24 cellular contexts compared by ENCODE assay signal in genomic region chr13:106261450-106261849, GRCh38.
"Had no signal": no experiment of that assay in that cellular context is flagged by ENCODE, and none has a peak within 500 bp of the region (broad histone marks: within the 10 kb centered on the region; RNA-seq: fewer than 3 reads in every experiment).

No MANE protein-coding gene starts in this region.

- H3K27ac ChIP-seq: stomach, suprapubic skin, testis, thoracic aorta, thyroid gland, tibial artery, tibial nerve, transverse colon, upper lobe of left lung, upper lobe of right lung, uterus, vagina had no signal

- H3K4me1 ChIP-seq: stomach, suprapubic skin, testis, thyroid gland, tibial artery, tibial nerve, transverse colon, upper lobe of left lung, upper lobe of right lung, uterus, vagina had no signal

- FAIRE-seq: urothelium cell line had no signal

- H3K36me3 ChIP-seq: stomach, suprapubic skin, thoracic aorta, thyroid gland, tibial artery, tibial nerve, transverse colon, upper lobe of left lung, upper lobe of right lung, uterus, vagina had no signal

- H3K4me3 ChIP-seq: stomach, suprapubic skin, testis, thoracic aorta, thyroid gland, tibial artery, tibial nerve, transverse colon, upper lobe of left lung, upper lobe of right lung, uterus, vagina had no signal

- DNase-seq: stimulated activated CD4-positive, alpha-beta T cell treated with anti-CD3 and anti-CD28 coated beads, Interleukin-2, amount 100 ng/mL, for 48 hours; stimulated activated CD4-positive, alpha-beta T cell treated with anti-CD3 and anti-CD28 coated beads, Interleukin-4, amount 100 ng/mL, for 1 hour; stimulated activated CD4-positive, alpha-beta T cell treated with anti-CD3 and anti-CD28 coated beads, Interleukin-4, amount 100 ng/mL, for 24 hours; stimulated activated CD4-positive, alpha-beta T cell treated with anti-CD3 and anti-CD28 coated beads, Interleukin-4, amount 100 ng/mL, for 4 hours; stimulated activated CD8-positive, alpha-beta memory T cell treated with anti-CD3 and anti-CD28 coated beads, Interleukin-4, amount 100 ng/mL, for 48 hours; stimulated activated naive B cell treated with anti-CD40 and anti-IgM and Interleukin-4, amounts not matched to agents 10 μg/mL and 1 μg/mL and 100 μg/mL, for 72 hours; stimulated activated naive CD4-positive, alpha-beta T cell; stimulated activated naive CD4-positive, alpha-beta T cell treated with Interleukin-2 at 50 U/mL for 16 hours; stimulated activated naive CD8-positive, alpha-beta T cell treated with anti-CD3 and anti-CD28 coated beads, Interleukin-15, amount 100 ng/mL, for 72 hours; stimulated activated naive CD8-positive, alpha-beta T cell treated with anti-CD3 and anti-CD28 coated beads, Interleukin-15, Interleukin-2, amounts not matched to agents 100 U/mL and 50 U/mL, for 24 hours; stomach; substantia nigra; testis; thyroid gland; tibial artery; transverse colon; upper lobe of left lung; upper lobe of right lung; uterus had no signal

- H3K9me3 ChIP-seq: testis, thoracic aorta, thyroid gland, transverse colon, upper lobe of right lung, uterus, vagina had no signal

- H3K27me3 ChIP-seq: stomach, suprapubic skin, testis, thyroid gland, tibial artery, tibial nerve, transverse colon, upper lobe of left lung, upper lobe of right lung, uterus, vagina had no signal
